1 cellular context compared by ENCODE assay signal in the genomic region with DNA sequence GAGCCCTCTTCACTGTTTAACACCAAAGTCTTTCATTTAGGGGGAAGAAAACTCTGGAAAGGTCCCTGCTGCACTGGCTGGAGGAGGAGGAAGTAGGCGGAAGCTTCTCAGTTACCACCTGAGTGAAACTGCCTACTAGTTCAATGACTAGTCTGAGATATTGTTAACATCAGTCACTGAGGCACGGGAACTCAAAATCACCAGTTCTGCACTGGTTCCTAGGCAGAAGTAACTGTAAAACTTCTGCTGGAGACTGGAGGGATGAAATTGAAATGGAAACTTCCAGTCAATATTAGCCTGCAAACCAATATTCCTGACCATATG.
TF ChIP-seq lines count a peak whose summit lies in the region.

No MANE protein-coding gene starts in this region.

TF ChIP-seq in endothelial cell of umbilical vein, 7 proteins besides CTCF, POLR2A, EP300 and RAD21 (continued from another document):
- no peak for TF ChIP-seq MAX (IDR thresholded peaks at IDR 0.05; ENCODE audit: insufficient read depth, insufficient read length)
TF ChIP-seq in endothelial cell of umbilical vein: peak in this region for 0.
